Comparison of ENCODE assay signal across 23 cellular contexts in genomic region chr20:56372850-56373249, GRCh38. TPM values are rescaled to one million over a fixed set of nuclear protein-coding genes. Genes with fewer than 3 reads are reported as not detected.
DNase-seq lines count a peak whose midpoint lies in the region; TF ChIP-seq lines count a peak whose summit lies in the region.
"Had no signal": no experiment of that assay in that cellular context is flagged by ENCODE, and none has a peak within 500 bp of the region (broad histone marks: within the 10 kb centered on the region; RNA-seq: fewer than 3 reads in every experiment).

No MANE protein-coding gene starts in this region.

- intact Hi-C loops in activated CD4-positive, alpha-beta memory T cell treated with anti-CD3 and anti-CD28 coated beads for 36 hours (cut with micrococcal nuclease) = no loop called here

- H3K36me3 ChIP-seq in CD8-positive, alpha-beta memory T cell (ENCODE audit: insufficient read depth, low read length) = no peaks in the 10 kb centered on the region
- H3K36me3 ChIP-seq in smooth muscle cell (ENCODE audit: low read depth) = no peaks in the 10 kb centered on the region

- H2AFZ ChIP-seq in smooth muscle cell (ENCODE audit: low read depth) = no peak overlapping the region

- POLR2A ChIA-PET in activated CD4-positive, alpha-beta T cell treated with anti-CD3 and anti-CD28 coated beads, Interleukin-2, amount 10 ng/mL, durations not matched to agents 7 days and 5 days (lab: Charles Lee) = interaction anchor here (0.6 kb wide), 1 partner anchor 21 kb away, joined by 10 read pairs; no protein-coding TSS in a partner anchor
- POLR2A ChIA-PET in CD8-positive, alpha-beta memory T cell (lab: Charles Lee) = interaction anchor here (1.2 kb wide), 1 partner anchor 9 kb away, joined by 6 read pairs; no protein-coding TSS in a partner anchor
- POLR2A ChIA-PET in activated CD4-positive, alpha-beta memory T cell treated with anti-CD3 and anti-CD28 coated beads for 36 hours (lab: Charles Lee) = no interaction called here

- no peak overlapping the region for H3K4me2 ChIP-seq in smooth muscle cell

- peaks cover 8% of the 10 kb centered on the region for H3F3A ChIP-seq in smooth muscle cell (ENCODE audit: low read depth)

- no peaks in the 10 kb centered on the region for H3K9me3 ChIP-seq in CD8-positive, alpha-beta memory T cell (ENCODE audit: low read length)
- no peaks in the 10 kb centered on the region for H3K9me3 ChIP-seq in smooth muscle cell (replicated peaks; ENCODE audit: low read depth)
- H3K9me3 ChIP-seq: heart left ventricle, suprapubic skin had no signal

- WGBS in smooth muscle cell (ENCODE audit: low lambda C conversion rate) = 71% methylated on average over 1 of the region's 1 CpG

- peaks cover 9% of the 10 kb centered on the region for H3K79me2 ChIP-seq in smooth muscle cell (ENCODE audit: low read depth)

- no peaks in the 10 kb centered on the region for H3K27me3 ChIP-seq in CD8-positive, alpha-beta memory T cell (ENCODE audit: insufficient read depth, low read length, poor library complexity, severe bottlenecking)
- H3K27me3 ChIP-seq in smooth muscle cell (ENCODE audit: low read depth) = no peaks in the 10 kb centered on the region
- H3K27me3 ChIP-seq: heart left ventricle, suprapubic skin had no signal

- H3K4me1 Mint-ChIP-seq in activated CD4-positive, alpha-beta T cell treated with anti-CD3 and anti-CD28 coated beads, Interleukin-2, amount 10 ng/mL, durations not matched to agents 7 days and 5 days = peaks cover 25% of the 10 kb centered on the region
- H3K4me1 Mint-ChIP-seq in CD8-positive, alpha-beta memory T cell = peaks cover 5 to 33% (median 19%) of the 10 kb centered on the region in 3 donors
- peaks cover 19% of the 10 kb centered on the region for H3K4me1 Mint-ChIP-seq in activated CD4-positive, alpha-beta memory T cell treated with anti-CD3 and anti-CD28 coated beads for 36 hours (ENCODE audit: low read depth)

- peak overlapping the region; percentile 69 for H3K27ac Mint-ChIP-seq in activated CD4-positive, alpha-beta T cell treated with anti-CD3 and anti-CD28 coated beads, Interleukin-2, amount 10 ng/mL, durations not matched to agents 7 days and 5 days
- H3K27ac Mint-ChIP-seq in CD8-positive, alpha-beta memory T cell = peak overlapping the region in 6 of 8 donors; percentile 17 to 68 (median 36)
- peak overlapping the region; percentile 65 for H3K27ac Mint-ChIP-seq in activated CD4-positive, alpha-beta memory T cell treated with anti-CD3 and anti-CD28 coated beads for 36 hours
- H3K27ac Mint-ChIP-seq: IgD-negative memory B cell had no signal

- peaks cover 55% of the 10 kb centered on the region for H3K36me3 Mint-ChIP-seq in activated CD4-positive, alpha-beta T cell treated with anti-CD3 and anti-CD28 coated beads, Interleukin-2, amount 10 ng/mL, durations not matched to agents 7 days and 5 days (ENCODE audit: low read depth)
- H3K36me3 Mint-ChIP-seq in CD8-positive, alpha-beta memory T cell = peaks cover 0 to 21% (median under 1%) of the 10 kb centered on the region in 3 donors
- H3K36me3 Mint-ChIP-seq in activated CD4-positive, alpha-beta memory T cell treated with anti-CD3 and anti-CD28 coated beads for 36 hours = peaks cover 46% of the 10 kb centered on the region

- CTCF ChIA-PET in activated CD4-positive, alpha-beta T cell treated with anti-CD3 and anti-CD28 coated beads, Interleukin-2, amount 10 ng/mL, durations not matched to agents 7 days and 5 days (lab: Charles Lee) = interaction anchor here (1.3 to 1.8 kb wide), 3 partner anchors 14 to 56 kb away, joined by 3 to 4 read pairs (median 4); partner anchors contain the start of genes AURKA and CSTF1
- CTCF ChIA-PET in CD8-positive, alpha-beta memory T cell (lab: Charles Lee) = interaction anchor here (1.6 kb wide), 1 partner anchor 13 kb away, joined by 6 read pairs; no protein-coding TSS in a partner anchor
- CTCF ChIA-PET in activated CD4-positive, alpha-beta memory T cell treated with anti-CD3 and anti-CD28 coated beads for 36 hours (lab: Charles Lee) = interaction anchor here (1.1 to 1.7 kb wide), 3 partner anchors 12 to 125 kb away, joined by 3 to 5 read pairs (median 3); partner anchors contain the start of gene MC3R

- no peaks in the 10 kb centered on the region for H3K4me1 ChIP-seq in CD8-positive, alpha-beta memory T cell (ENCODE audit: insufficient read depth, low read length)
- H3K4me1 ChIP-seq in smooth muscle cell (ENCODE audit: low read depth) = peaks cover 3% of the 10 kb centered on the region
- H3K4me1 ChIP-seq: suprapubic skin had no signal

- DNase-seq in activated CD4-positive, alpha-beta T cell treated with anti-CD3 and anti-CD28 coated beads, Interleukin-2, amount 10 ng/mL, durations not matched to agents 7 days and 5 days = no peak
- no peak for DNase-seq in activated CD4-positive, alpha-beta T cell treated with anti-CD3 and anti-CD28 coated beads, Interleukin-2, amount 50 U/mL, for 1 hour
- no peak for DNase-seq in CD8-positive, alpha-beta memory T cell
- DNase-seq in activated CD4-positive, alpha-beta memory T cell treated with anti-CD3 and anti-CD28 coated beads for 36 hours = no peak
- no peak for DNase-seq in smooth muscle cell (lab: John Stamatoyannopoulos, UW; ENCODE audit: unreplicated experiment)
- DNase-seq in NCI-H2081 (lab: John Stamatoyannopoulos, UW) = no peak
- DNase-seq in NCI-H446 treated with DMSO at 0.1 percent for 48 hours (lab: John Stamatoyannopoulos, UW) = no peak
- no peak for DNase-seq in GM13976 (ENCODE audit: low spot score)
- DNase-seq: activated effector memory CD4-positive, alpha-beta T cell treated with Interleukin-2 at 50 U/mL for 16 hours; amniotic stem cell; GDM1; heart left ventricle; NCI-H1694 treated with DMSO at 0.1 percent for 48 hours; NCI-H748 treated with DMSO at 0.1 percent for 48 hours; retina; Right ventricle myocardium superior; SW 1271 had no signal

- H3K4me3 Mint-ChIP-seq in activated CD4-positive, alpha-beta T cell treated with anti-CD3 and anti-CD28 coated beads, Interleukin-2, amount 10 ng/mL, durations not matched to agents 7 days and 5 days = no peak overlapping the region
- no peak overlapping the region for H3K4me3 Mint-ChIP-seq in CD8-positive, alpha-beta memory T cell
- H3K4me3 Mint-ChIP-seq in activated CD4-positive, alpha-beta memory T cell treated with anti-CD3 and anti-CD28 coated beads for 36 hours = no peak overlapping the region
- H3K4me3 Mint-ChIP-seq: dendritic cell treated with granulocyte-macrophage colony-stimulating factor and Interleukin-4, amounts not matched to agents 40 ng/mL and 50 ng/mL, for 4 days; IgD-negative memory B cell had no signal

- H3K9ac ChIP-seq in smooth muscle cell (ENCODE audit: low read depth) = no peak overlapping the region

- H3K27me3 Mint-ChIP-seq in activated CD4-positive, alpha-beta T cell treated with anti-CD3 and anti-CD28 coated beads, Interleukin-2, amount 10 ng/mL, durations not matched to agents 7 days and 5 days = no peaks in the 10 kb centered on the region
- no peaks in the 10 kb centered on the region for H3K27me3 Mint-ChIP-seq in CD8-positive, alpha-beta memory T cell
- no peaks in the 10 kb centered on the region for H3K27me3 Mint-ChIP-seq in activated CD4-positive, alpha-beta memory T cell treated with anti-CD3 and anti-CD28 coated beads for 36 hours
- H3K27me3 Mint-ChIP-seq: dendritic cell treated with granulocyte-macrophage colony-stimulating factor and Interleukin-4, amounts not matched to agents 40 ng/mL and 50 ng/mL, for 4 days; IgD-negative memory B cell had no signal

- in situ Hi-C loops in GM13976 (cut with MboI; ENCODE audit: low sequenced_read_pairs, unreplicated experiment) = no loop called here

- no peak overlapping the region for H3K4me3 ChIP-seq in CD8-positive, alpha-beta memory T cell (ENCODE audit: low read length)
- no peak overlapping the region for H3K4me3 ChIP-seq in smooth muscle cell
- H3K4me3 ChIP-seq: heart left ventricle, suprapubic skin had no signal

- no peak overlapping the region for H3K27ac ChIP-seq in CD8-positive, alpha-beta memory T cell (ENCODE audit: low read depth, low read length)
- H3K27ac ChIP-seq in smooth muscle cell (ENCODE audit: low read depth) = peak overlapping the region; percentile 16
- H3K27ac ChIP-seq: C4-2B, heart left ventricle, suprapubic skin had no signal

- no peaks in the 10 kb centered on the region for H4K20me1 ChIP-seq in smooth muscle cell (ENCODE audit: low read depth)

- TF ChIP-seq CTCF in smooth muscle cell (IDR thresholded peaks at IDR 0.05; ENCODE audit: borderline replicate concordance, insufficient read depth, poor library complexity, severe bottlenecking) (no peak), GM13976 (IDR thresholded peaks at IDR 0.05; ENCODE audit: borderline replicate concordance, control extremely low read depth, extremely low read depth, insufficient read depth, missing control alignments) (no peak)

- H3K9me3 Mint-ChIP-seq in activated CD4-positive, alpha-beta T cell treated with anti-CD3 and anti-CD28 coated beads, Interleukin-2, amount 10 ng/mL, durations not matched to agents 7 days and 5 days = no peaks in the 10 kb centered on the region
- no peaks in the 10 kb centered on the region for H3K9me3 Mint-ChIP-seq in CD8-positive, alpha-beta memory T cell
- no peaks in the 10 kb centered on the region for H3K9me3 Mint-ChIP-seq in activated CD4-positive, alpha-beta memory T cell treated with anti-CD3 and anti-CD28 coated beads for 36 hours
- H3K9me3 Mint-ChIP-seq: dendritic cell treated with granulocyte-macrophage colony-stimulating factor and Interleukin-4, amounts not matched to agents 40 ng/mL and 50 ng/mL, for 4 days; IgD-negative memory B cell had no signal

RNA-seq across cellular contexts. Expression of gene FAM210B, which starts 14.1 kb away (rescaled TPM):
- 1 to 10 TPM; 8.4 to 9.7 TPM for total RNA-seq in activated CD4-positive, alpha-beta T cell treated with anti-CD3 and anti-CD28 coated beads, Interleukin-2, amount 10 ng/mL, durations not matched to agents 7 days and 5 days
- 1 to 10 TPM; 6.3 to 6.7 TPM for total RNA-seq in CD8-positive, alpha-beta memory T cell
- 31.8 TPM for polyA plus RNA-seq in CD8-positive, alpha-beta memory T cell
- 1 to 10 TPM; 5.5 to 5.9 TPM for total RNA-seq in activated CD4-positive, alpha-beta memory T cell treated with anti-CD3 and anti-CD28 coated beads for 36 hours
- total RNA-seq in smooth muscle cell = 32.3 and 38.2 TPM in 2 replicates
- polyA plus RNA-seq in smooth muscle cell = 32.0 and 43.7 TPM in 2 replicates

RNA-seq across cellular contexts. Expression of gene AURKA, which starts 19.2 kb away (rescaled TPM):
- 10 to 100 TPM; 73.6 to 83.0 TPM for total RNA-seq in activated CD4-positive, alpha-beta T cell treated with anti-CD3 and anti-CD28 coated beads, Interleukin-2, amount 10 ng/mL, durations not matched to agents 7 days and 5 days
- total RNA-seq in CD8-positive, alpha-beta memory T cell = 10 to 100 TPM; 49.2 to 50.8 TPM
- 1.7 TPM for polyA plus RNA-seq in CD8-positive, alpha-beta memory T cell
- 100 to 1,000 TPM in 1 of 2 experiments, 10 to 100 TPM in 1; 99.7 to 101 TPM for total RNA-seq in activated CD4-positive, alpha-beta memory T cell treated with anti-CD3 and anti-CD28 coated beads for 36 hours
- 9.2 and 12.7 TPM in 2 replicates for total RNA-seq in smooth muscle cell
- 13.8 and 13.9 TPM in 2 replicates for polyA plus RNA-seq in smooth muscle cell

RNA-seq across cellular contexts. Expression of gene CSTF1, which starts 19.6 kb away (rescaled TPM):
- 10 to 100 TPM; 61.8 to 62.4 TPM for total RNA-seq in activated CD4-positive, alpha-beta T cell treated with anti-CD3 and anti-CD28 coated beads, Interleukin-2, amount 10 ng/mL, durations not matched to agents 7 days and 5 days
- 10 to 100 TPM; 54.2 to 54.7 TPM for total RNA-seq in CD8-positive, alpha-beta memory T cell
- 37.0 TPM for polyA plus RNA-seq in CD8-positive, alpha-beta memory T cell
- total RNA-seq in activated CD4-positive, alpha-beta memory T cell treated with anti-CD3 and anti-CD28 coated beads for 36 hours = 10 to 100 TPM; 53.9 to 56.6 TPM
- total RNA-seq in smooth muscle cell = 38.5 and 52.4 TPM in 2 replicates
- polyA plus RNA-seq in smooth muscle cell = 21.6 and 27.8 TPM in 2 replicates

RNA-seq across cellular contexts. Expression of gene CASS4, which starts 39.2 kb away (rescaled TPM):
- 1 to 10 TPM; 8.6 to 9.0 TPM for total RNA-seq in activated CD4-positive, alpha-beta T cell treated with anti-CD3 and anti-CD28 coated beads, Interleukin-2, amount 10 ng/mL, durations not matched to agents 7 days and 5 days
- total RNA-seq in CD8-positive, alpha-beta memory T cell = 1 to 10 TPM; 3.7 TPM
- 5.6 TPM for polyA plus RNA-seq in CD8-positive, alpha-beta memory T cell
- 1 to 10 TPM; 7.8 to 8.6 TPM for total RNA-seq in activated CD4-positive, alpha-beta memory T cell treated with anti-CD3 and anti-CD28 coated beads for 36 hours
- total RNA-seq in smooth muscle cell = 0.22 TPM in 1 of 2 replicates, not detected in the other
- polyA plus RNA-seq in smooth muscle cell = 0.07 and 0.34 TPM in 2 replicates
- total RNA-seq: bronchial epithelial cell, endothelial cell of umbilical vein had no signal
- polyA plus RNA-seq: endothelial cell of umbilical vein had no signal
